11 cellular contexts compared by ENCODE assay signal in the genomic region with DNA sequence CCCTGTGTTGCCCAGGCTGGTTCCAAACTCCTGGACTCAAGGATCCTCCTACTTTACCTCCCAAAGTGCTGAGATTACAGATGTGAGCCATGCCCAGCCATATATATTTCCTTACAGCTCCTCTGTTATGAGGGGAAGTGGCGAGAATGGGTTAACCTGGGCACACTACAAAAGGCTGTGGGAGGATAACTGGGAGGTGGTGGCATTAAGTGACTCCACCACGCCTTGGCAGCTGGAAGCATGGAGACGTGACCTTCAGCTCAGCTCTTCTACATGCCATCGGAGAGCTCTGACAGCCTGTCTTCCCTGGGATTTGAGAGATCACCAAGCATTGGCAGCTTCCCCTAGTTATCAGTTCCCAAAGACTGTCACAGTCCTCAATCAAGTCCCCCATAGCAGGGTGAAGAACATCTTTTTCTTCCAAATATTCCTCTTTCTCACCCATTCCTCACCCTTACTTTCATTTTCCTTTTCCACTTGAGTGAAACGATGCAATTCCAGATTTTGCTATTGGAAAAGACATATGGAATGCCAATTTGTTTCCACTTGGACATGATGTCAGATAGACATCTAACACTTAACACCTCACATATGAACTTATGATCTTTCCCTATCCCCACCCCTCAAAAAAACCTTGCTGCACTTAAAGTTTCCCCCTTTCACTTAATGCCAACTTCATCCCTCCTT. TPM values are rescaled to one million over a fixed set of nuclear protein-coding genes. Genes with fewer than 3 reads are reported as not detected.
DNase-seq lines count a peak whose midpoint lies in the region; FAIRE-seq and TF ChIP-seq lines count a peak whose summit lies in the region.
"Had no signal": no experiment of that assay in that cellular context is flagged by ENCODE, and none has a peak within 500 bp of the region (broad histone marks: within the 10 kb centered on the region; RNA-seq: fewer than 3 reads in every experiment).

No MANE protein-coding gene starts in this region.

- no peak for FAIRE-seq in endothelial cell of umbilical vein (lab: Jason Lieb, UNC)

- no peaks in the 10 kb centered on the region for H3K36me3 ChIP-seq in endothelial cell of umbilical vein (ENCODE audit: control insufficient read depth in 2 of 2, extremely low read depth in 1 of 2, insufficient read depth in 2 of 2, low read length in 2 of 2)

- H3K27me3 ChIP-seq in endothelial cell of umbilical vein (ENCODE audit: control insufficient read depth in 2 of 2, insufficient read depth in 2 of 2, low read length in 2 of 2) = no peaks in the 10 kb centered on the region

- peaks cover 33% of the 10 kb centered on the region for H3K4me1 ChIP-seq in endothelial cell of umbilical vein (ENCODE audit: control insufficient read depth, extremely low read depth, insufficient read depth, low read length)

- BruUV-seq in endothelial cell of umbilical vein (replicated peaks; lab: Mats Ljungman, UMichigan) = no TSS peak

- DNase-seq in AG10803 (ENCODE audit: low read depth) (no peak), LHCN-M2 (ENCODE audit: low read depth) (peak; percentile 32), endothelial cell of umbilical vein (ENCODE audit: low read depth, low spot score) (no peak), myocyte (ENCODE audit: low read depth) (peak; percentile 71), NCI-H446 (lab: John Stamatoyannopoulos, UW) (no peak), superior temporal gyrus (ENCODE audit: extremely low spot score) (no peak)
- no peak for DNase-seq in activated CD4-positive, alpha-beta T cell treated with anti-CD3 and anti-CD28 coated beads, Interleukin-2, amount 50 U/mL, for 48 hours
- DNase-seq in activated T-cell treated with anti-CD3 and anti-CD28 coated beads, Interleukin-2, amount 50 U/mL, for 48 hours = no peak
- DNase-seq: activated CD8-positive, alpha-beta memory T cell treated with anti-CD3 and anti-CD28 coated beads, Interleukin-2, amount 50 U/mL, for 48 hours; DMS153; NCI-H2171 had no signal

- CTCF ChIA-PET in endothelial cell of umbilical vein (lab: Charles Lee) = interaction anchor here (1.6 kb wide), 1 partner anchor 423 kb away, joined by 3 read pairs; no protein-coding TSS in a partner anchor

- H3K4me2 ChIP-seq in endothelial cell of umbilical vein (ENCODE audit: insufficient read depth, low read length) = peak overlapping the region; percentile 4

- H3K4me3 ChIP-seq in AG10803 (ENCODE audit: low read length) = peak overlapping the region; percentile 65
- H3K4me3 ChIP-seq in endothelial cell of umbilical vein (replicated peaks in 1 of 3; ENCODE audit: insufficient read depth in 1 of 3, low read depth in 1 of 3, low read length in 3 of 3) = no peak overlapping the region

- intact Hi-C loops in endothelial cell of umbilical vein (cut with micrococcal nuclease) = no loop called here

- H3K9me1 ChIP-seq in endothelial cell of umbilical vein (replicated peaks; ENCODE audit: control insufficient read depth, extremely low read depth, insufficient read depth, low read length) = no peaks in the 10 kb centered on the region

- H3K27ac ChIP-seq in endothelial cell of umbilical vein (ENCODE audit: insufficient read depth, low read depth, low read length) = no peak overlapping the region

- no peaks in the 10 kb centered on the region for H3K9me3 ChIP-seq in endothelial cell of umbilical vein (replicated peaks; ENCODE audit: control insufficient read depth, insufficient read depth, low read length)

- POLR2A ChIA-PET in endothelial cell of umbilical vein (lab: Charles Lee) = no interaction called here

- no peaks in the 10 kb centered on the region for H4K20me1 ChIP-seq in endothelial cell of umbilical vein (replicated peaks; ENCODE audit: control insufficient read depth, extremely low read depth, insufficient read depth, low read length)

- no peaks in the 10 kb centered on the region for H3K79me2 ChIP-seq in endothelial cell of umbilical vein (ENCODE audit: control insufficient read depth, insufficient read depth, low read length)

- no peak overlapping the region for H3K9ac ChIP-seq in endothelial cell of umbilical vein (replicated peaks; ENCODE audit: extremely low read depth, insufficient read depth, low read length)

- TF ChIP-seq CTCF in AG10803 (conservative IDR thresholded peaks at IDR 0.05; ENCODE audit: low read length) (no peak), endothelial cell of umbilical vein (IDR thresholded peaks at IDR 0.05; ENCODE audit: extremely low read depth in 1 of 2, insufficient read depth in 1 of 2, low read depth in 1 of 2, low read length in 2 of 2) (no peak)

- dilution Hi-C loops in endothelial cell of umbilical vein (cut with MboI; ENCODE audit: extremely low pct_ligation_motif_present, low sequenced_read_pairs) = no loop called here

- H2AFZ ChIP-seq in endothelial cell of umbilical vein (ENCODE audit: low read depth, low read length) = peak overlapping the region; percentile 50

- TF ChIP-seq POLR2A in endothelial cell of umbilical vein (IDR thresholded peaks at IDR 0.05; ENCODE audit: low read depth, low read length) = no peak

TF ChIP-seq in endothelial cell of umbilical vein, 7 proteins besides CTCF, POLR2A, EP300 and RAD21:
- TF ChIP-seq GATA2 (IDR thresholded peaks at IDR 0.05; ENCODE audit: insufficient read depth, insufficient read length, low read depth, low read length) (no peak), EZH2 (IDR thresholded peaks at IDR 0.05; ENCODE audit: borderline replicate concordance, low read depth, low read length, severe bottlenecking) (no peak), POLR2AphosphoS5 (IDR thresholded peaks at IDR 0.05; ENCODE audit: insufficient read depth, low read depth, low read length) (no peak), JUN (IDR thresholded peaks at IDR 0.05; ENCODE audit: borderline replicate concordance, insufficient read depth, insufficient read length, low read depth) (no peak), MYC (IDR thresholded peaks at IDR 0.05; ENCODE audit: low read depth, low read length) (no peak)
- TF ChIP-seq, protein P1, sequence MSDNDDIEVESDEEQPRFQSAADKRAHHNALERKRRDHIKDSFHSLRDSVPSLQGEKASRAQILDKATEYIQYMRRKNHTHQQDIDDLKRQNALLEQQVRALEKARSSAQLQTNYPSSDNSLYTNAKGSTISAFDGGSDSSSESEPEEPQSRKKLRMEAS (IDR thresholded peaks at IDR 0.05; ENCODE audit: insufficient read depth, insufficient read length) = no peak

RNA-seq across cellular contexts. Expression of a gene that starts 48.5 kb away (rescaled TPM):
- total RNA-seq in LHCN-M2 (2014; rRNA removed) (191 TPM in 2 replicates), endothelial cell of umbilical vein (26.8 and 30.8 TPM in 2 replicates), myocyte (68.1 and 72.4 TPM in 2 replicates)
- polyA plus RNA-seq in LHCN-M2 (2012) = 32.0 TPM
- polyA plus RNA-seq in endothelial cell of umbilical vein = 13.8 and 14.1 TPM in 2 replicates
- polyA plus RNA-seq in endothelial cell of umbilical vein (2011; cell fraction: cytosol; rRNA removed) = 9.5 and 10.7 TPM in 2 replicates
- 12.0 and 13.5 TPM in 2 replicates for polyA plus RNA-seq in endothelial cell of umbilical vein (2011; cell fraction: nucleus; rRNA removed)
- polyA plus RNA-seq in endothelial cell of umbilical vein (2012) = 15.9 and 23.2 TPM in 2 replicates
- polyA minus RNA-seq in endothelial cell of umbilical vein = 12.6 and 18.0 TPM in 2 replicates
- polyA minus RNA-seq in endothelial cell of umbilical vein (2011; cell fraction: cytosol; rRNA and poly(A)+ RNA removed) = 6.0 TPM
- polyA minus RNA-seq in endothelial cell of umbilical vein (2011; cell fraction: nucleus; rRNA and poly(A)+ RNA removed) = 23.9 and 38.3 TPM in 2 replicates
- 27.4 TPM for polyA plus RNA-seq in myocyte (2012)

Comparison
In these comparisons a context has a peak if more than half of its experiments do, and no peak if none do; other contexts are left out.
1. DNase-seq: peak in LHCN-M2 (single experiment) and myocyte (single experiment); none in AG10803 (single experiment), endothelial cell of umbilical vein (single experiment), NCI-H446 (0 of 2), superior temporal gyrus (single experiment), activated CD4-positive, alpha-beta T cell treated with anti-CD3 and anti-CD28 coated beads, Interleukin-2, amount 50 U/mL, for 48 hours (0 of 2) and activated T-cell treated with anti-CD3 and anti-CD28 coated beads, Interleukin-2, amount 50 U/mL, for 48 hours (0 of 2).